ENCODE assay signal across 1 cellular context in genomic region chr20:33686008-33686983, GRCh38.
TF ChIP-seq lines count a peak whose summit lies in the region.

TSS of gene E2F1 (minus strand) at chr20:33686385. CDS start at chr20:33686264, 121 bp downstream.

TF ChIP-seq in HEK293, 187 proteins besides CTCF, POLR2A, EP300 and RAD21 (continued from another document):
- no peak for TF ChIP-seq ZNF48 (tag by site-specific recombination; IDR thresholded peaks at IDR 0.05)
- no peak for TF ChIP-seq ELK4 (IDR thresholded peaks at IDR 0.05; ENCODE audit: borderline replicate concordance, low read depth, low read length)
- TF ChIP-seq, protein P1, sequence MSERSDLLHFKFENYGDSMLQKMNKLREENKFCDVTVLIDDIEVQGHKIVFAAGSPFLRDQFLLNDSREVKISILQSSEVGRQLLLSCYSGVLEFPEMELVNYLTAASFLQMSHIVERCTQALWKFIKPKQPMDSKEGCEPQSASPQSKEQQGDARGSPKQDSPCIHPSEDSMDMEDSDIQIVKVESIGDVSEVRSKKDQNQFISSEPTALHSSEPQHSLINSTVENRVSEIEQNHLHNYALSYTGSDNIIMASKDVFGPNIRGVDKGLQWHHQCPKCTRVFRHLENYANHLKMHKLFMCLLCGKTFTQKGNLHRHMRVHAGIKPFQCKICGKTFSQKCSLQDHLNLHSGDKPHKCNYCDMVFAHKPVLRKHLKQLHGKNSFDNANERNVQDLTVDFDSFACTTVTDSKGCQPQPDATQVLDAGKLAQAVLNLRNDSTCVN (tag by site-specific recombination; optimal IDR thresholded peaks at IDR 0.05), result peak; percentile 74
- no peak for TF ChIP-seq MZF1 (tag by site-specific recombination; IDR thresholded peaks at IDR 0.05; ENCODE audit: borderline replicate concordance)
- TF ChIP-seq ZNF112 (tag by site-specific recombination; IDR thresholded peaks at IDR 0.05), result no peak
- TF ChIP-seq SP7 (tag by site-specific recombination; IDR thresholded peaks at IDR 0.05), result 0 out of 2 replicates have a peak, but pooled peaks have one; percentile 28
- TF ChIP-seq ZNF654 (tag by site-specific recombination; IDR thresholded peaks at IDR 0.05; ENCODE audit: low read depth), result no peak
- no peak for TF ChIP-seq ZNF404 (tag by site-specific recombination; IDR thresholded peaks at IDR 0.05)
- 0 out of 2 replicates have a peak, but pooled peaks have one; percentile 31 for TF ChIP-seq ZNF629 (tag by site-specific recombination; IDR thresholded peaks at IDR 0.05)
- no peak for TF ChIP-seq ZNF169 (tag by site-specific recombination; IDR thresholded peaks at IDR 0.05)
- no peak for TF ChIP-seq ZNF26 (tag by site-specific recombination; IDR thresholded peaks at IDR 0.05)
- TF ChIP-seq ZBTB21 (tag by site-specific recombination; IDR thresholded peaks at IDR 0.05), result no peak
- TF ChIP-seq ZNF449 (tag by site-specific recombination; IDR thresholded peaks at IDR 0.05), result no peak
- peak; percentile 57 for TF ChIP-seq ZFHX2 (tag by site-specific recombination; conservative IDR thresholded peaks at IDR 0.05)
- TF ChIP-seq ZNF792 (tag by site-specific recombination; IDR thresholded peaks at IDR 0.05), result no peak
- TF ChIP-seq, protein P2, sequence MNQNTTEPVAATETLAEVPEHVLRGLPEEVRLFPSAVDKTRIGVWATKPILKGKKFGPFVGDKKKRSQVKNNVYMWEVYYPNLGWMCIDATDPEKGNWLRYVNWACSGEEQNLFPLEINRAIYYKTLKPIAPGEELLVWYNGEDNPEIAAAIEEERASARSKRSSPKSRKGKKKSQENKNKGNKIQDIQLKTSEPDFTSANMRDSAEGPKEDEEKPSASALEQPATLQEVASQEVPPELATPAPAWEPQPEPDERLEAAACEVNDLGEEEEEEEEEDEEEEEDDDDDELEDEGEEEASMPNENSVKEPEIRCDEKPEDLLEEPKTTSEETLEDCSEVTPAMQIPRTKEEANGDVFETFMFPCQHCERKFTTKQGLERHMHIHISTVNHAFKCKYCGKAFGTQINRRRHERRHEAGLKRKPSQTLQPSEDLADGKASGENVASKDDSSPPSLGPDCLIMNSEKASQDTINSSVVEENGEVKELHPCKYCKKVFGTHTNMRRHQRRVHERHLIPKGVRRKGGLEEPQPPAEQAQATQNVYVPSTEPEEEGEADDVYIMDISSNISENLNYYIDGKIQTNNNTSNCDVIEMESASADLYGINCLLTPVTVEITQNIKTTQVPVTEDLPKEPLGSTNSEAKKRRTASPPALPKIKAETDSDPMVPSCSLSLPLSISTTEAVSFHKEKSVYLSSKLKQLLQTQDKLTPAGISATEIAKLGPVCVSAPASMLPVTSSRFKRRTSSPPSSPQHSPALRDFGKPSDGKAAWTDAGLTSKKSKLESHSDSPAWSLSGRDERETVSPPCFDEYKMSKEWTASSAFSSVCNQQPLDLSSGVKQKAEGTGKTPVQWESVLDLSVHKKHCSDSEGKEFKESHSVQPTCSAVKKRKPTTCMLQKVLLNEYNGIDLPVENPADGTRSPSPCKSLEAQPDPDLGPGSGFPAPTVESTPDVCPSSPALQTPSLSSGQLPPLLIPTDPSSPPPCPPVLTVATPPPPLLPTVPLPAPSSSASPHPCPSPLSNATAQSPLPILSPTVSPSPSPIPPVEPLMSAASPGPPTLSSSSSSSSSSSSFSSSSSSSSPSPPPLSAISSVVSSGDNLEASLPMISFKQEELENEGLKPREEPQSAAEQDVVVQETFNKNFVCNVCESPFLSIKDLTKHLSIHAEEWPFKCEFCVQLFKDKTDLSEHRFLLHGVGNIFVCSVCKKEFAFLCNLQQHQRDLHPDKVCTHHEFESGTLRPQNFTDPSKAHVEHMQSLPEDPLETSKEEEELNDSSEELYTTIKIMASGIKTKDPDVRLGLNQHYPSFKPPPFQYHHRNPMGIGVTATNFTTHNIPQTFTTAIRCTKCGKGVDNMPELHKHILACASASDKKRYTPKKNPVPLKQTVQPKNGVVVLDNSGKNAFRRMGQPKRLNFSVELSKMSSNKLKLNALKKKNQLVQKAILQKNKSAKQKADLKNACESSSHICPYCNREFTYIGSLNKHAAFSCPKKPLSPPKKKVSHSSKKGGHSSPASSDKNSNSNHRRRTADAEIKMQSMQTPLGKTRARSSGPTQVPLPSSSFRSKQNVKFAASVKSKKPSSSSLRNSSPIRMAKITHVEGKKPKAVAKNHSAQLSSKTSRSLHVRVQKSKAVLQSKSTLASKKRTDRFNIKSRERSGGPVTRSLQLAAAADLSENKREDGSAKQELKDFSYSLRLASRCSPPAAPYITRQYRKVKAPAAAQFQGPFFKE (tag by site-specific recombination; IDR thresholded peaks at IDR 0.05; ENCODE audit: borderline replicate concordance), result no peak
- TF ChIP-seq ZBTB1 (tag by site-specific recombination; IDR thresholded peaks at IDR 0.05), result peak; percentile 50; the same call in 1 of the 2 replicates
- no peak for TF ChIP-seq KLF17 (tag by site-specific recombination; IDR thresholded peaks at IDR 0.05)
- TF ChIP-seq ZNF561 (tag by site-specific recombination; IDR thresholded peaks at IDR 0.05; ENCODE audit: borderline replicate concordance), result no peak
- TF ChIP-seq ATF2 (tag by site-specific recombination; IDR thresholded peaks at IDR 0.05; ENCODE audit: low read depth), result no peak
- no peak for TF ChIP-seq KLF7 (tag by site-specific recombination; IDR thresholded peaks at IDR 0.05; ENCODE audit: borderline replicate concordance)
- peak; percentile 71 for TF ChIP-seq PATZ1 (tag by site-specific recombination; IDR thresholded peaks at IDR 0.05)
- no peak for TF ChIP-seq ZNF394 (tag by site-specific recombination; IDR thresholded peaks at IDR 0.05; ENCODE audit: borderline replicate concordance)
- TF ChIP-seq SP3 (tag by site-specific recombination; IDR thresholded peaks at IDR 0.05), result peak; percentile 88
- TF ChIP-seq ZNF610 (tag by site-specific recombination; IDR thresholded peaks at IDR 0.05; ENCODE audit: borderline replicate concordance), result peak; percentile 65; the same call in 1 of the 2 replicates
- peak; percentile 45; the same call in 1 of the 2 replicates for TF ChIP-seq KLF9 (tag by site-specific recombination; IDR thresholded peaks at IDR 0.05; ENCODE audit: low read depth)
- TF ChIP-seq MEIS1 (CRISPR knock-in tag; IDR thresholded peaks at IDR 0.05; ENCODE audit: borderline replicate concordance), result 0 out of 2 replicates have a peak, but pooled peaks have one; percentile 33
- TF ChIP-seq ZNF19 (tag by site-specific recombination; IDR thresholded peaks at IDR 0.05; ENCODE audit: low read depth), result no peak
- no peak for TF ChIP-seq ZNF184 (tag by site-specific recombination; IDR thresholded peaks at IDR 0.05)
- peak; percentile 56; the same call in 1 of the 2 replicates for TF ChIP-seq KLF10 (tag by site-specific recombination; IDR thresholded peaks at IDR 0.05)
- peak; percentile 30; the same call in 1 of the 2 replicates for TF ChIP-seq GLIS1 (tag by site-specific recombination; IDR thresholded peaks at IDR 0.05)
- TF ChIP-seq ZBTB20 (tag by site-specific recombination; IDR thresholded peaks at IDR 0.05), result no peak
- peak; percentile 82 for TF ChIP-seq SCRT1 (tag by site-specific recombination; IDR thresholded peaks at IDR 0.05; ENCODE audit: borderline replicate concordance)
- TF ChIP-seq ZNF473 (tag by site-specific recombination; IDR thresholded peaks at IDR 0.05), result no peak
- peak; percentile 37; the same call in 1 of the 2 replicates for TF ChIP-seq GLIS2 (tag by site-specific recombination; IDR thresholded peaks at IDR 0.05)
- TF ChIP-seq SP2 (tag by site-specific recombination; IDR thresholded peaks at IDR 0.05), result peak; percentile 90
- no peak for TF ChIP-seq ZNF426 (tag by site-specific recombination; IDR thresholded peaks at IDR 0.05)
- 0 out of 2 replicates have a peak, but pooled peaks have one; percentile 60 for TF ChIP-seq ZSCAN16 (tag by site-specific recombination; IDR thresholded peaks at IDR 0.05)
- no peak for TF ChIP-seq SALL2 (tag by site-specific recombination; IDR thresholded peaks at IDR 0.05; ENCODE audit: borderline replicate concordance)
- TF ChIP-seq HOXC10 (CRISPR knock-in tag; IDR thresholded peaks at IDR 0.05), result no peak
- TF ChIP-seq ZSCAN30 (tag by site-specific recombination; IDR thresholded peaks at IDR 0.05), result no peak
- no peak for TF ChIP-seq ZSCAN5A (tag by site-specific recombination; IDR thresholded peaks at IDR 0.05)
TF ChIP-seq in HEK293: peak in this region for 24.
